Comparison of ENCODE assay signal across 26 cellular contexts in the genomic region with DNA sequence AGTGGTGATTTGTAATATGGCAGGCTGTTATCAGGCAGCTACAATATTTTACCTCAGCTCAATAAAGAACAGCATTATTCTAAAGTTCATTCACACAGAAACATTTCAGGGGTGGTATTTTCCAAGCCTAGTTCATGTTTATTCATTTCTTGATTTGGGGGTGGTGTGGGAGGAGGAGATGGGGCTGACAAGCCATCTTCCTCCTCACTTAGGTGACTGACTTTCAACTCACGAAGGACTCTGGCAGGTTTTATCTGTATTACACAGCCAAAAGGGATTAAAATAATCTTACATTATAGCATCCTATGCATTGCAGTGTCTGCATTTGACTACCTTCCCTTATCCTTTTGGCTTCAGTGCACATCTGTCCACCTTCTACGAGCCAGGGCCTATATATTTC. TPM values are rescaled to one million over a fixed set of nuclear protein-coding genes. Genes with fewer than 3 reads are reported as not detected.
DNase-seq lines count a peak whose midpoint lies in the region; ATAC-seq and TF ChIP-seq lines count a peak whose summit lies in the region.
"Had no signal": no experiment of that assay in that cellular context is flagged by ENCODE, and none has a peak within 500 bp of the region (broad histone marks: within the 10 kb centered on the region; RNA-seq: fewer than 3 reads in every experiment).

No MANE protein-coding gene starts in this region.

- BruUV-seq in OCI-LY7 (replicated peaks; lab: Mats Ljungman, UMichigan), result no TSS peak

- no peak overlapping the region for H3K4me3 Mint-ChIP-seq in progenitor cell of endocrine pancreas (ENCODE audit: low read depth)
- H3K4me3 Mint-ChIP-seq: CD14-positive monocyte; CD8-positive, alpha-beta memory T cell had no signal

- H3K9me3 ChIP-seq in OCI-LY7 (ENCODE audit: low read length), result no peaks in the 10 kb centered on the region
- no peaks in the 10 kb centered on the region for H3K9me3 ChIP-seq in heart right ventricle
- H3K9me3 ChIP-seq: BE2C had no signal

- H4K20me1 ChIP-seq in OCI-LY7 (ENCODE audit: insufficient read depth, low read length), result no peaks in the 10 kb centered on the region

- DNase-seq in NCI-H82 (lab: John Stamatoyannopoulos, UW) (peak; percentile 80), head of caudate nucleus (peak in 23 of 42 donors; percentile 2 to 65 (median 21)), progenitor cell of endocrine pancreas (ENCODE audit: low spot score, unreplicated experiment) (no peak), OCI-LY7 (ENCODE audit: low spot score) (no peak), heart right ventricle (no peak), omental fat pad (ENCODE audit: low spot score) (no peak)
- DNase-seq: BE2C; CD8-positive, alpha-beta memory T cell; DMS79 treated with DMSO at 0.1 percent for 48 hours; GF-D8; GOT3; HCEC 1CT; IMR-90; KG1; NCI-H1048; NCI-H1417; NCI-H1694; NCI-H2029 treated with DMSO at 0.1 percent for 48 hours; NCI-H345; NCI-H748 treated with DMSO at 0.1 percent for 48 hours; NK-92 treated with Interleukin-12 subunit alpha and Interleukin-12 subunit beta, amount 100 ng/mL, for 24 hours; RPMI8226; SHP77 had no signal

- H3K27me3 ChIP-seq in heart right ventricle, result no peaks in the 10 kb centered on the region
- H3K27me3 ChIP-seq: BE2C had no signal

- H3K4me1 Mint-ChIP-seq in progenitor cell of endocrine pancreas (ENCODE audit: low read depth), result no peaks in the 10 kb centered on the region
- H3K4me1 Mint-ChIP-seq: CD14-positive monocyte; CD8-positive, alpha-beta memory T cell had no signal

- H3K36me3 ChIP-seq in OCI-LY7 (ENCODE audit: insufficient read depth, low read length) (no peaks in the 10 kb centered on the region), heart right ventricle (no peaks in the 10 kb centered on the region)
- H3K36me3 ChIP-seq: BE2C had no signal

- WGBS in heart right ventricle, 2 donors, result 54 to 58% methylated on average over 2 of the region's 2 CpGs

- H2AFZ ChIP-seq in OCI-LY7 (ENCODE audit: low read length), result no peak overlapping the region

- H3K9me3 Mint-ChIP-seq in progenitor cell of endocrine pancreas (ENCODE audit: low read depth), result no peaks in the 10 kb centered on the region

- POLR2A ChIA-PET in OCI-LY7 (lab: Charles Lee), result interaction anchor here (0.8 to 1.8 kb wide), 8 partner anchors 10 to 105 kb away, joined by 3 to 7 read pairs (median 4); no protein-coding TSS in a partner anchor

- peak overlapping the region; percentile 66 for H3K27ac Mint-ChIP-seq in progenitor cell of endocrine pancreas
- H3K27ac Mint-ChIP-seq: CD14-positive monocyte; CD8-positive, alpha-beta memory T cell had no signal

- H3K4me3 ChIP-seq in OCI-LY7 (ENCODE audit: low read depth, low read length, poor library complexity, severe bottlenecking) (no peak overlapping the region), heart right ventricle (no peak overlapping the region)

- H3K27ac ChIP-seq in OCI-LY7 (ENCODE audit: low read depth, low read length, poor library complexity, severe bottlenecking) (no peak overlapping the region), heart right ventricle (no peak overlapping the region)

- no peaks in the 10 kb centered on the region for H3K36me3 Mint-ChIP-seq in progenitor cell of endocrine pancreas (ENCODE audit: insufficient read depth)
- H3K36me3 Mint-ChIP-seq: CD14-positive monocyte; CD8-positive, alpha-beta memory T cell had no signal

- no peaks in the 10 kb centered on the region for H3K4me1 ChIP-seq in OCI-LY7 (ENCODE audit: insufficient read depth, low read length, poor library complexity, severe bottlenecking)
- H3K4me1 ChIP-seq in heart right ventricle, result no peaks in the 10 kb centered on the region
- H3K4me1 ChIP-seq: BE2C had no signal

- TF ChIP-seq CTCF in progenitor cell of endocrine pancreas (IDR thresholded peaks at IDR 0.05; ENCODE audit: unreplicated experiment), result no peak
- TF ChIP-seq CTCF in OCI-LY7 (conservative IDR thresholded peaks at IDR 0.05; ENCODE audit: low read length), result no peak
- TF ChIP-seq CTCF in heart right ventricle (IDR thresholded peaks at IDR 0.05), result no peak
- no peak for TF ChIP-seq CTCF in omental fat pad (IDR thresholded peaks at IDR 0.05)

- intact Hi-C loops in head of caudate nucleus (cut with DNase I), result no loop called here
- intact Hi-C loops in OCI-LY7 (cut with micrococcal nuclease; ENCODE audit: unreplicated experiment), result no loop called here
- intact Hi-C loops in heart right ventricle (cut with DNase I), result no loop called here

- no peak overlapping the region for H3K4me2 ChIP-seq in OCI-LY7 (ENCODE audit: low read length)

- ATAC-seq in HG02642 (IDR thresholded peaks at IDR 0.05; ENCODE audit: poor library complexity, unreplicated experiment) (no peak), heart right ventricle (no peak), omental fat pad (ENCODE audit: low FRiP score) (no peak)

- H3K9me2 ChIP-seq in OCI-LY7 (ENCODE audit: insufficient read depth, low read length), result no peaks in the 10 kb centered on the region

- H3K27me3 Mint-ChIP-seq in progenitor cell of endocrine pancreas, result no peaks in the 10 kb centered on the region
- H3K27me3 Mint-ChIP-seq: CD8-positive, alpha-beta memory T cell had no signal

- no peaks in the 10 kb centered on the region for H3K79me2 ChIP-seq in OCI-LY7 (ENCODE audit: insufficient read depth, low read depth, low read length)

- CTCF ChIA-PET in OCI-LY7 (lab: Charles Lee; ENCODE audit: unreplicated experiment), result no interaction called here

RNA-seq across cellular contexts. Expression of a gene that starts 20.1 kb away (rescaled TPM):
- 9.7 and 11.3 TPM in 2 replicates for total RNA-seq in progenitor cell of endocrine pancreas
- 1.4 and 1.7 TPM in 2 replicates for total RNA-seq in OCI-LY7 (2014; rRNA removed; shearing (Covaris generic))
- 6.8 and 7.6 TPM in 2 replicates for total RNA-seq in OCI-LY7 (2022)
- total RNA-seq in heart right ventricle, result under 1 TPM in 3 of 10 donors, not detected in 7; 0.09 to 0.15 (median 0.14) TPM
- not detected for polyA plus RNA-seq in heart right ventricle
- under 1 TPM in 2 of 4 donors, not detected in 2; 0.56 to 0.95 TPM for total RNA-seq in omental fat pad
- total RNA-seq: A673; CD8-positive, alpha-beta memory T cell; IMR-90 had no signal
- polyA plus RNA-seq: CD8-positive, alpha-beta memory T cell; IMR-90 had no signal

Comparison
In these comparisons a context has a peak if more than half of its experiments do, and no peak if none do; other contexts are left out.
1. DNase-seq: peak in NCI-H82 (single experiment) and head of caudate nucleus (23 of 42); none in progenitor cell of endocrine pancreas (single experiment), OCI-LY7 (single experiment), heart right ventricle (0 of 2) and omental fat pad (single experiment).